Comparison of ENCODE assay signal across 6 cellular contexts in the genomic region with DNA sequence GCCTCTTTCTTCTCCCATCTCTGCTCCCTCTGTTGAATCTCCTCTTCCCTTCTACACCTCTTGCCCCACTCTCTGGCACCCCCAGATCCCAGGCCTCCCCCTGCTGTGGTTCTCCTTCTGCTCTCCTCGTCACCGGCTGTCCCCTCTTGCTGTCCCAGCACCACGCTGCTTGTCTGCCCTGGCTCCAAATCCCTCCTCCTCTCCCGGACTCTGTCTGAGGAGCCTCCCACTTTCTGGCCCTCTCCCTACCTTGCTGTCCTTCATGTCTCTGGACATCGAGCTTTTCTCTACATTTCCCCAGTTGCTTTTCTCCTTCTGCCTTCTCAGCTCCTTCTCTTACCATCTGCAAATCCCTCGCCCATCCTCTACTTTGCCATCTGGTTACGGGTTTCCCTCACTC. TPM values are rescaled to one million over a fixed set of nuclear protein-coding genes. Genes with fewer than 3 reads are reported as not detected.
DNase-seq lines count a peak whose midpoint lies in the region; ATAC-seq and TF ChIP-seq lines count a peak whose summit lies in the region.

No MANE protein-coding gene starts in this region.

- peaks cover 0 to 19% (median 3%) of the 10 kb centered on the region in 3 donors for H3K4me1 ChIP-seq in esophagus squamous epithelium

- H3K27ac Mint-ChIP-seq in stimulated activated naive CD8-positive, alpha-beta T cell treated with anti-CD3 and anti-CD28 coated beads, Interleukin-15, amount 100 ng/mL, for 72 hours = peak overlapping the region; percentile 3 to 4

- peaks cover 0 to 60% (median 10%) of the 10 kb centered on the region in 3 donors for H3K9me3 ChIP-seq in esophagus squamous epithelium

- ATAC-seq in stimulated activated naive CD8-positive, alpha-beta T cell treated with anti-CD3 and anti-CD28 coated beads, Interleukin-15, amount 100 ng/mL, for 72 hours = no peak
- ATAC-seq in GM18517 (IDR thresholded peaks at IDR 0.05; ENCODE audit: unreplicated experiment) = no peak

- no peak for TF ChIP-seq CTCF in esophagus squamous epithelium (IDR thresholded peaks at IDR 0.05)

- H3K27me3 ChIP-seq in esophagus squamous epithelium = no peaks in the 10 kb centered on the region

- intact Hi-C loops in esophagus squamous epithelium (cut with DNase I) = no loop called here

- TF ChIP-seq POLR2A in esophagus squamous epithelium (IDR thresholded peaks at IDR 0.05) = no peak

- WGBS in esophagus squamous epithelium, 2 donors = 36 to 42% methylated on average over 7 of the region's 7 CpGs

- peaks cover 13% of the 10 kb centered on the region for H3K4me1 Mint-ChIP-seq in stimulated activated naive CD8-positive, alpha-beta T cell treated with anti-CD3 and anti-CD28 coated beads, Interleukin-15, amount 100 ng/mL, for 72 hours

- H3K27me3 Mint-ChIP-seq in stimulated activated naive CD8-positive, alpha-beta T cell treated with anti-CD3 and anti-CD28 coated beads, Interleukin-15, amount 100 ng/mL, for 72 hours = no peaks in the 10 kb centered on the region

- DNase-seq in DMS79 treated with DMSO at 0.1 percent for 48 hours (lab: John Stamatoyannopoulos, UW) (peak; percentile 25), DMS79 (lab: John Stamatoyannopoulos, UW) (no peak), esophagus squamous epithelium (lab: John Stamatoyannopoulos, UW) (no peak), UCSD-AML1 (lab: John Stamatoyannopoulos, UW; ENCODE audit: unreplicated experiment) (no peak)
- no peak for DNase-seq in stimulated activated naive CD8-positive, alpha-beta T cell treated with anti-CD3 and anti-CD28 coated beads, Interleukin-15, amount 100 ng/mL, for 72 hours

- peak overlapping the region; percentile 52 to 81 (median 74) for H3K27ac ChIP-seq in esophagus squamous epithelium

- peaks cover 0 to 36% (median 0%) of the 10 kb centered on the region in 3 donors for H3K36me3 ChIP-seq in esophagus squamous epithelium

- peak overlapping the region in 3 of 4 donors; percentile 52 to 81 (median 65) for H3K4me3 ChIP-seq in esophagus squamous epithelium

- H3K4me3 Mint-ChIP-seq in stimulated activated naive CD8-positive, alpha-beta T cell treated with anti-CD3 and anti-CD28 coated beads, Interleukin-15, amount 100 ng/mL, for 72 hours = peak overlapping the region; percentile 83 to 91

- peaks cover 32 to 59% of the 10 kb centered on the region in 2 donors for H3K9me3 Mint-ChIP-seq in stimulated activated naive CD8-positive, alpha-beta T cell treated with anti-CD3 and anti-CD28 coated beads, Interleukin-15, amount 100 ng/mL, for 72 hours

RNA-seq across cellular contexts. Expression of a gene that starts 1.3 kb away (rescaled TPM):
- total RNA-seq in esophagus squamous epithelium = 1 to 10 TPM; 1.4 to 8.4 (median 3.1) TPM

RNA-seq across cellular contexts. Expression of a gene that starts 24.9 kb away (rescaled TPM):
- total RNA-seq in esophagus squamous epithelium = 1 to 10 TPM in 2 of 4 donors, under 1 TPM in 2; 0.26 to 4.6 (median 1.3) TPM

RNA-seq across cellular contexts. Expression of a gene that starts 35.6 kb away (rescaled TPM):
- 1 to 10 TPM in 3 of 4 donors, under 1 TPM in 1; 0.34 to 3.8 (median 1.3) TPM for total RNA-seq in esophagus squamous epithelium

RNA-seq across cellular contexts. Expression of a gene that starts 54.4 kb away (rescaled TPM):
- total RNA-seq in esophagus squamous epithelium = 10 to 100 TPM; 11.7 to 36.6 (median 13.5) TPM
